ENCODE assay signal across 1 cellular context in genomic region chr1:99956755-99957154, GRCh38.
TF ChIP-seq lines count a peak whose summit lies in the region.

No MANE protein-coding gene starts in this region.

TF ChIP-seq in SK-N-SH treated with all-trans-retinoic acid at 6 μM for 48 hours, 23 proteins besides CTCF, POLR2A, EP300 and RAD21 (continued from another document):
- TF ChIP-seq TSHZ2 (CRISPR knock-in tag; IDR thresholded peaks at IDR 0.05) (no peak), POU6F1 (CRISPR knock-in tag; IDR thresholded peaks at IDR 0.05; ENCODE audit: borderline replicate concordance, low read depth) (no peak), OSR1 (CRISPR knock-in tag; IDR thresholded peaks at IDR 0.05) (no peak), ZFP3 (CRISPR knock-in tag; IDR thresholded peaks at IDR 0.05) (no peak), GLIS3 (CRISPR knock-in tag; IDR thresholded peaks at IDR 0.05) (no peak), ESRRG (CRISPR knock-in tag; IDR thresholded peaks at IDR 0.05) (no peak), ZNF8 (CRISPR knock-in tag; IDR thresholded peaks at IDR 0.05) (no peak), SNAI2 (CRISPR knock-in tag; IDR thresholded peaks at IDR 0.05) (no peak), CSDC2 (CRISPR knock-in tag; IDR thresholded peaks at IDR 0.05) (no peak), ZNF565 (CRISPR knock-in tag; conservative IDR thresholded peaks at IDR 0.05; ENCODE audit: low read depth) (no peak), PPARA (CRISPR knock-in tag; IDR thresholded peaks at IDR 0.05; ENCODE audit: borderline replicate concordance) (no peak), TOX (CRISPR knock-in tag; IDR thresholded peaks at IDR 0.05; ENCODE audit: borderline replicate concordance) (no peak), ZNF70 (CRISPR knock-in tag; IDR thresholded peaks at IDR 0.05) (no peak), ZFP30 (CRISPR knock-in tag; IDR thresholded peaks at IDR 0.05) (no peak), CSRNP3 (CRISPR knock-in tag; IDR thresholded peaks at IDR 0.05) (no peak), CREB5 (CRISPR knock-in tag; IDR thresholded peaks at IDR 0.05; ENCODE audit: low read depth) (no peak)
